8 cellular contexts compared by ENCODE assay signal in genomic region chr17:15261063-15261817, GRCh38. TPM values are rescaled to one million over a fixed set of nuclear protein-coding genes. Genes with fewer than 3 reads are reported as not detected.
DNase-seq lines count a peak whose midpoint lies in the region; ATAC-seq lines count a peak whose summit lies in the region.

No MANE protein-coding gene starts in this region.

- peak overlapping the region; percentile 93 for H3K27ac ChIP-seq in esophagus (ENCODE audit: low read depth in 2 of 2, low read length in 1 of 2)

- peaks cover 0 to 9% of the 10 kb centered on the region in 2 donors for H3K4me1 ChIP-seq in esophagus (ENCODE audit: control insufficient read depth in 2 of 2, insufficient read depth in 2 of 2, low read length in 1 of 2)

- H3K4me3 ChIP-seq in esophagus (ENCODE audit: low read depth in 1 of 2, low read length in 2 of 2), result peak overlapping the region; percentile 40 to 62

- peak; percentile 38 to 50 for DNase-seq in SHP77 (lab: John Stamatoyannopoulos, UW)
- DNase-seq in SHP77 treated with DMSO at 0.1 percent for 48 hours (lab: John Stamatoyannopoulos, UW), result no peak
- DNase-seq in SW480 (ENCODE audit: low spot score), result peak; percentile 64
- peak; percentile 40 for DNase-seq in mucosa of gallbladder (ENCODE audit: low spot score)
- peak; percentile 57 for DNase-seq in ureter (ENCODE audit: low spot score)
- DNase-seq in activated gamma-delta T cell (lab: John Stamatoyannopoulos, UW), result no peak

- WGBS in esophagus, 2 donors, result 3 to 5% methylated on average over 40 of the region's 40 CpGs

- H3K36me3 ChIP-seq in esophagus (ENCODE audit: control insufficient read depth in 2 of 2, insufficient read depth in 2 of 2, low read length in 1 of 2), result peaks cover 0 to under 1% of the 10 kb centered on the region in 2 donors

- H3K27me3 ChIP-seq in esophagus (ENCODE audit: control insufficient read depth in 1 of 2, insufficient read depth in 2 of 2, low read length in 2 of 2), result peaks cover 0 to 3% of the 10 kb centered on the region in 2 donors

- H3K9me3 ChIP-seq in esophagus (ENCODE audit: control insufficient read depth in 2 of 2, insufficient read depth in 1 of 2, low read depth in 1 of 2, low read length in 1 of 2), result no peaks in the 10 kb centered on the region

- ATAC-seq in GM18861 (IDR thresholded peaks at IDR 0.05; ENCODE audit: unreplicated experiment), result no peak

RNA-seq across cellular contexts. Expression of gene PMP22, which starts 3.9 kb away (rescaled TPM):
- 10 to 100 TPM in 1 of 2 donors, 1 to 10 TPM in 1; 5.7 to 21.2 TPM for polyA plus RNA-seq in esophagus
- 61.4 TPM for total RNA-seq in mucosa of gallbladder
- 117 TPM for total RNA-seq in ureter

Comparison
In these comparisons a context has a peak if more than half of its experiments do, and no peak if none do; other contexts are left out.
1. DNase-seq: peak in SHP77 (2 of 2), SW480 (single experiment), mucosa of gallbladder (single experiment) and ureter (single experiment); none in SHP77 treated with DMSO at 0.1 percent for 48 hours (single experiment) and activated gamma-delta T cell (single experiment).